Comparison of ENCODE assay signal across 21 cellular contexts in genomic region chr3:13535905-13536304, GRCh38. TPM values are rescaled to one million over a fixed set of nuclear protein-coding genes. Genes with fewer than 3 reads are reported as not detected.
DNase-seq lines count a peak whose midpoint lies in the region; ATAC-seq and TF ChIP-seq lines count a peak whose summit lies in the region.
"Had no signal": no experiment of that assay in that cellular context is flagged by ENCODE, and none has a peak within 500 bp of the region (broad histone marks: within the 10 kb centered on the region; RNA-seq: fewer than 3 reads in every experiment).

No MANE protein-coding gene starts in this region.

- intact Hi-C loops in spleen (cut with DNase I; ENCODE audit: low total_unique reads) = no loop called here

- no peaks in the 10 kb centered on the region for H3K36me3 ChIP-seq in RWPE2 (ENCODE audit: low read depth)
- H3K36me3 ChIP-seq in spleen = no peaks in the 10 kb centered on the region
- H3K36me3 ChIP-seq in CD8-positive, alpha-beta memory T cell (ENCODE audit: insufficient read depth, low read length) = no peaks in the 10 kb centered on the region

- no peak for DNase-seq in HFFc6
- no peak for DNase-seq in RWPE2 (ENCODE audit: low spot score)
- peak; percentile 24 for DNase-seq in globus pallidus (ENCODE audit: low spot score)
- DNase-seq in spleen = peak; percentile 54
- DNase-seq in stimulated activated CD4-positive, alpha-beta T cell treated with anti-CD3 and anti-CD28 coated beads, Interleukin-1b, Interleukin-23, amount 100 ng/mL, for 48 hours = no peak
- no peak for DNase-seq in CD8-positive, alpha-beta memory T cell
- no peak for DNase-seq in EL
- DNase-seq: activated CD8-positive, alpha-beta T cell treated with anti-CD3 and anti-CD28 coated beads, Interleukin-2, amount 10 ng/mL, durations not matched to agents 7 days and 5 days; activated naive CD4-positive, alpha-beta T cell treated with anti-CD3 and anti-CD28 coated beads, Interleukin-2, amount 10 ng/mL, durations not matched to agents 7 days and 5 days; activated T-cell treated with anti-CD3 and anti-CD28 coated beads, Interleukin-2, amount 50 U/mL, for 4 hours; foreskin keratinocyte; GF-D8; left colon; NCI-H1436; NCI-H510A; stimulated activated CD4-positive, alpha-beta T cell treated with anti-CD3 and anti-CD28 coated beads, Interleukin-2, amount 100 ng/mL, for 24 hours; stimulated activated naive CD8-positive, alpha-beta T cell treated with anti-CD3 and anti-CD28 coated beads, Interleukin-15, amount 100 ng/mL, for 72 hours had no signal

- H3K4me3 ChIP-seq in RWPE2 (ENCODE audit: severe bottlenecking) = no peak overlapping the region
- no peak overlapping the region for H3K4me3 ChIP-seq in spleen
- H3K4me3 ChIP-seq in CD8-positive, alpha-beta memory T cell (ENCODE audit: low read length) = no peak overlapping the region
- H3K4me3 ChIP-seq: GM12878 had no signal

- H3K4me3 Mint-ChIP-seq in HFFc6 = no peak overlapping the region
- no peak overlapping the region for H3K4me3 Mint-ChIP-seq in CD8-positive, alpha-beta memory T cell
- H3K4me3 Mint-ChIP-seq: activated CD8-positive, alpha-beta T cell treated with anti-CD3 and anti-CD28 coated beads, Interleukin-2, amount 10 ng/mL, durations not matched to agents 7 days and 5 days; activated naive CD4-positive, alpha-beta T cell treated with anti-CD3 and anti-CD28 coated beads, Interleukin-2, amount 10 ng/mL, durations not matched to agents 7 days and 5 days; activated T-cell treated with anti-CD3 and anti-CD28 coated beads, Interleukin-2, amount 50 U/mL, for 4 hours; WTC11 had no signal

- peaks cover 2% of the 10 kb centered on the region for H3K9me3 Mint-ChIP-seq in HFFc6
- peaks cover 0 to 2% (median 0%) of the 10 kb centered on the region in 5 donors for H3K9me3 Mint-ChIP-seq in CD8-positive, alpha-beta memory T cell

- no peaks in the 10 kb centered on the region for H3K27me3 Mint-ChIP-seq in HFFc6 (ENCODE audit: insufficient read depth)
- peaks cover 15 to 44% of the 10 kb centered on the region in 2 donors for H3K27me3 Mint-ChIP-seq in CD8-positive, alpha-beta memory T cell

- H3K4me1 Mint-ChIP-seq in HFFc6 (ENCODE audit: low read depth) = peaks cover 54% of the 10 kb centered on the region
- H3K4me1 Mint-ChIP-seq in CD8-positive, alpha-beta memory T cell = peaks cover 0 to 10% (median 4%) of the 10 kb centered on the region in 3 donors

- ATAC-seq in RWPE2 (ENCODE audit: low read depth) (no peak), HG03159 (IDR thresholded peaks at IDR 0.05; ENCODE audit: unreplicated experiment) (no peak)
- ATAC-seq: activated CD8-positive, alpha-beta T cell treated with anti-CD3 and anti-CD28 coated beads, Interleukin-2, amount 10 ng/mL, durations not matched to agents 7 days and 5 days; activated T-cell treated with anti-CD3 and anti-CD28 coated beads, Interleukin-2, amount 50 U/mL, for 4 hours; foreskin keratinocyte; GM12878; left colon; stimulated activated naive CD8-positive, alpha-beta T cell treated with anti-CD3 and anti-CD28 coated beads, Interleukin-15, amount 100 ng/mL, for 72 hours had no signal

- POLR2A ChIA-PET in CD8-positive, alpha-beta memory T cell (lab: Charles Lee) = no interaction called here

- peaks cover 16% of the 10 kb centered on the region for H3K36me3 Mint-ChIP-seq in HFFc6 (ENCODE audit: low read depth)
- H3K36me3 Mint-ChIP-seq in CD8-positive, alpha-beta memory T cell = no peaks in the 10 kb centered on the region
- H3K36me3 Mint-ChIP-seq: activated naive CD4-positive, alpha-beta T cell treated with anti-CD3 and anti-CD28 coated beads, Interleukin-2, amount 10 ng/mL, durations not matched to agents 7 days and 5 days; WTC11 had no signal

- peaks cover 33% of the 10 kb centered on the region for H3K4me1 ChIP-seq in RWPE2 (ENCODE audit: insufficient read depth, poor library complexity, severe bottlenecking)
- H3K4me1 ChIP-seq in spleen = peaks cover 0 to 11% (median 4%) of the 10 kb centered on the region in 6 donors
- H3K4me1 ChIP-seq in CD8-positive, alpha-beta memory T cell (ENCODE audit: insufficient read depth, low read length) = peaks cover 6% of the 10 kb centered on the region

- peak overlapping the region; percentile 99 for H3K27ac Mint-ChIP-seq in HFFc6
- no peak overlapping the region for H3K27ac Mint-ChIP-seq in CD8-positive, alpha-beta memory T cell
- H3K27ac Mint-ChIP-seq: activated CD8-positive, alpha-beta T cell treated with anti-CD3 and anti-CD28 coated beads, Interleukin-2, amount 10 ng/mL, durations not matched to agents 7 days and 5 days had no signal

- WGBS in spleen, 5 donors = 74 to 93% (median 79%) methylated on average over 5 to 9 of the region's 9 CpGs

- no peak for TF ChIP-seq POLR2A in spleen (IDR thresholded peaks at IDR 0.05)

- CTCF ChIA-PET in CD8-positive, alpha-beta memory T cell (lab: Charles Lee) = no interaction called here

- TF ChIP-seq CTCF in HFFc6 (IDR thresholded peaks at IDR 0.05) (no peak), RWPE2 (IDR thresholded peaks at IDR 0.05; ENCODE audit: poor library complexity, severe bottlenecking) (no peak), spleen (IDR thresholded peaks at IDR 0.05 in 8 of 11, conservative IDR thresholded peaks at IDR 0.05 in 3 of 11) (no peak)

- H3K27me3 ChIP-seq in RWPE2 (ENCODE audit: insufficient read depth, poor library complexity, severe bottlenecking) = no peaks in the 10 kb centered on the region
- peaks cover 0 to 42% (median 0%) of the 10 kb centered on the region in 7 donors for H3K27me3 ChIP-seq in spleen (replicated peaks in 1 of 7)
- H3K27me3 ChIP-seq in CD8-positive, alpha-beta memory T cell (ENCODE audit: insufficient read depth, low read length, poor library complexity, severe bottlenecking) = no peaks in the 10 kb centered on the region
- H3K27me3 ChIP-seq: foreskin keratinocyte had no signal

- H3K9me3 ChIP-seq in RWPE2 (ENCODE audit: severe bottlenecking) = no peaks in the 10 kb centered on the region
- no peaks in the 10 kb centered on the region for H3K9me3 ChIP-seq in spleen
- no peaks in the 10 kb centered on the region for H3K9me3 ChIP-seq in CD8-positive, alpha-beta memory T cell (ENCODE audit: low read length)

- H3K27ac ChIP-seq in RWPE2 (ENCODE audit: poor library complexity, severe bottlenecking) = peak overlapping the region; percentile 73
- no peak overlapping the region for H3K27ac ChIP-seq in spleen
- H3K27ac ChIP-seq in CD8-positive, alpha-beta memory T cell (ENCODE audit: low read depth, low read length) = no peak overlapping the region

RNA-seq across cellular contexts. Expression of gene FBLN2, which starts 13.0 kb away (rescaled TPM):
- total RNA-seq in HFFc6 (2021; fragmentation: NEBNext Ultra II Directional; extraction: Animal tissue kit (Norgen Biotek cat#: 25700)) = 10 to 100 TPM; 55.7 to 84.5 (median 69.4) TPM
- total RNA-seq in spleen = 10 to 100 TPM in 4 of 7 donors, 1 to 10 TPM in 3; 6.1 to 28.2 (median 17.4) TPM
- 10 to 100 TPM in 1 of 3 donors, 1 to 10 TPM in 2; 8.9 to 15.9 (median 9.1) TPM for polyA plus RNA-seq in spleen
- total RNA-seq in CD8-positive, alpha-beta memory T cell = under 1 TPM; 0.09 to 0.18 TPM
- 3.2 TPM for polyA plus RNA-seq in CD8-positive, alpha-beta memory T cell
- total RNA-seq: T-helper 2 cell treated with Interferon-gamma antibody and Interleukin-4, amounts not matched to agents 100 ng/mL and 5 ng/mL, for 36 hours had no signal

RNA-seq across cellular contexts. Expression of gene HDAC11, which starts 55.8 kb away (rescaled TPM):
- total RNA-seq in HFFc6 (2021; fragmentation: NEBNext Ultra II Directional; extraction: Animal tissue kit (Norgen Biotek cat#: 25700)) = 10 to 100 TPM in 2 of 6 experiments, 1 to 10 TPM in 4; 8.0 to 12.4 (median 9.1) TPM
- total RNA-seq in spleen = 10 to 100 TPM in 2 of 7 donors, 1 to 10 TPM in 5; 4.2 to 11.2 (median 6.3) TPM
- polyA plus RNA-seq in spleen = 1 to 10 TPM; 2.5 to 6.5 (median 3.3) TPM
- 1 to 10 TPM; 2.6 to 3.2 TPM for total RNA-seq in CD8-positive, alpha-beta memory T cell
- 7.5 TPM for polyA plus RNA-seq in CD8-positive, alpha-beta memory T cell

Comparison
In these comparisons a context has a peak if more than half of its experiments do, and no peak if none do; other contexts are left out.
1. DNase-seq: peak in globus pallidus (single experiment) and spleen (single experiment); none in HFFc6 (single experiment), RWPE2 (single experiment), stimulated activated CD4-positive, alpha-beta T cell treated with anti-CD3 and anti-CD28 coated beads, Interleukin-1b, Interleukin-23, amount 100 ng/mL, for 48 hours (single experiment), CD8-positive, alpha-beta memory T cell (0 of 5) and EL (single experiment).
2. RNA of gene FBLN2, which starts 13.0 kb away (total RNA-seq): 55.7 to 84.5 TPM in HFFc6 and 6.1 to 28.2 TPM in spleen; 0.09 to 0.18 TPM in CD8-positive, alpha-beta memory T cell; every median in the first group is over 4 times any median in the second.